8 cellular contexts compared by ENCODE assay signal in genomic region chr19:55086730-55087541, GRCh38. TPM values are rescaled to one million over a fixed set of nuclear protein-coding genes. Genes with fewer than 3 reads are reported as not detected.
DNase-seq lines count a peak whose midpoint lies in the region; ATAC-seq and TF ChIP-seq lines count a peak whose summit lies in the region.

No MANE protein-coding gene starts in this region.

- H3K4me1 ChIP-seq in foreskin keratinocyte, result no peaks in the 10 kb centered on the region

- H3K4me3 Mint-ChIP-seq in naive B cell, result peak overlapping the region; percentile 63 to 90 (median 82)

- peaks cover 0 to 4% (median 2%) of the 10 kb centered on the region in 7 donors for H3K9me3 Mint-ChIP-seq in naive B cell

- TF ChIP-seq CTCF in foreskin keratinocyte (conservative IDR thresholded peaks at IDR 0.05), result no peak

- peaks cover 18% of the 10 kb centered on the region for H3K27me3 ChIP-seq in foreskin keratinocyte

- H3K4me1 Mint-ChIP-seq in naive B cell, result peaks cover 33 to 42% (median 36%) of the 10 kb centered on the region in 3 donors

- H3K27ac Mint-ChIP-seq in naive B cell, result no peak overlapping the region

- H3K27ac ChIP-seq in foreskin keratinocyte, result no peak overlapping the region

- H3K36me3 Mint-ChIP-seq in naive B cell, result peaks cover 0 to 31% of the 10 kb centered on the region in 2 donors

- peaks cover 56 to 72% (median 68%) of the 10 kb centered on the region in 3 donors for H3K27me3 Mint-ChIP-seq in naive B cell

- DNase-seq in EL (peak; percentile 97), NCI-H510A treated with DMSO at 0.1 percent for 48 hours (lab: John Stamatoyannopoulos, UW) (peak; percentile 69), foreskin keratinocyte (peak in 1 of 2 donors; percentile 81), naive B cell (no peak), superior temporal gyrus (ENCODE audit: extremely low spot score) (peak; percentile 76)
- DNase-seq in activated naive CD4-positive, alpha-beta T cell treated with anti-CD3 and anti-CD28 coated beads, Interleukin-2, amount 50 U/mL, for 16 hours, result peak; percentile 59

- ATAC-seq in foreskin keratinocyte (peak; percentile 81), naive B cell (ENCODE audit: low read depth in 2 of 2) (peak; percentile 59 to 60), GM18909 (IDR thresholded peaks at IDR 0.05; ENCODE audit: poor library complexity, unreplicated experiment) (no peak), HG02840 (IDR thresholded peaks at IDR 0.05; ENCODE audit: low FRiP score, unreplicated experiment) (no peak)

RNA-seq across cellular contexts. Expression of gene EPS8L1, which starts 11.3 kb away (rescaled TPM):
- 16.6 and 30.2 TPM in 2 replicates for total RNA-seq in foreskin keratinocyte
- polyA plus RNA-seq in foreskin keratinocyte, result 18.7 and 29.0 TPM in 2 replicates
- polyA plus RNA-seq in naive B cell (ENCODE audit: low read depth in 6 of 6), result not detected

RNA-seq across cellular contexts. Expression of gene RDH13, which starts 24.0 kb away (rescaled TPM):
- total RNA-seq in foreskin keratinocyte, result 12.4 and 17.2 TPM in 2 replicates
- polyA plus RNA-seq in foreskin keratinocyte, result 9.6 and 13.7 TPM in 2 replicates
- polyA plus RNA-seq in naive B cell (ENCODE audit: low read depth in 6 of 6), result 10 to 100 TPM in 1 of 6 donors, 1 to 10 TPM in 5; 2.7 to 20.4 (median 8.4) TPM

RNA-seq across cellular contexts. Expression of gene PPP1R12C, which starts 30.5 kb away (rescaled TPM):
- 59.8 and 60.9 TPM in 2 replicates for total RNA-seq in foreskin keratinocyte
- polyA plus RNA-seq in foreskin keratinocyte, result 64.8 and 65.2 TPM in 2 replicates
- polyA plus RNA-seq in naive B cell (ENCODE audit: low read depth in 6 of 6), result 1 to 10 TPM; 1.0 to 8.1 (median 3.2) TPM

RNA-seq across cellular contexts. Expression of gene GP6, which starts 48.9 kb away (rescaled TPM):
- total RNA-seq in foreskin keratinocyte, result 0.07 TPM in 1 of 2 replicates, not detected in the other
- polyA plus RNA-seq in foreskin keratinocyte (0.02 and 0.12 TPM in 2 replicates), naive B cell (ENCODE audit: low read depth in 6 of 6) (1 to 10 TPM in 1 of 6 donors, under 1 TPM in 4, not detected in 1; 0.13 to 2.1 (median 0.47) TPM)

Comparison
In these comparisons a context has a peak if more than half of its experiments do, and no peak if none do; other contexts are left out.
1. ATAC-seq: peak in foreskin keratinocyte (single experiment) and naive B cell (2 of 2); none in GM18909 (single experiment) and HG02840 (single experiment).
2. RNA of gene EPS8L1, which starts 11.3 kb away (polyA plus RNA-seq): 18.7 to 29.0 TPM in foreskin keratinocyte; not detected in naive B cell; every median in the first group is over 10 times any median in the second.